ENCODE assay signal across 8 cellular contexts in the genomic region with DNA sequence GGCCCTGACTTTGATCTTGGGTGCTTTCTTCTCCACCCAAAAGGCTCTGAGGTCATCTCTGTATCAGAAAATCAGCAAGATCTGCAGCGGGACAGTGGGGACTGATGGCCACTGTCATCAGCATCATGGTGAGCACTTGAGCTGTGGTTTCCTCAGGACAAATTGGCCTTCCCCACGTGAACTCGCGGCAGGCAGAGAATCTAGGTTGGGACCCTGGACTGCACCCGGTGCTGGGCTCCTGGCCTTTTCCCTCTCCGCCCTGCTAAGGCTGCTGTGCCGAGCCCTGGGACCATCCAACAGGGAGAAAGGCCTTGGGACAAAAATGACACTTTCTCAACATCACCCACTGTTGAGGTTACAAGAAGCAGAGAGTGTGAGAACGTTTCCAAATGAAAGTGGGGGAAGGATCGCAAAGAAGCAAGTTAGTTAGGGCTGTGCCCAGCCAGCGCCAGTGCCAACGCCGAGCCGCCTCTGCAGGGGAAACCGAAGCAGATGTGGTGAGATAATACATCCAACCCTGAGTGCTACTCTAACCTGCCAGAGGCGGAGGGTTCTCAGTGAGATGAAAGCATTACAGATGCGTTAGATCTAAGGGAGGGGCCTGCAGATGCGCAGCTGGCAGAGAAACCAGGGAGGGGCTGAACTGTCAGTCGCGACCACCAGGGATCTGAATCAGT. TPM values are rescaled to one million over a fixed set of nuclear protein-coding genes. Genes with fewer than 3 reads are reported as not detected.
DNase-seq lines count a peak whose midpoint lies in the region; ATAC-seq and TF ChIP-seq lines count a peak whose summit lies in the region.

No MANE protein-coding gene starts in this region.

- peaks cover 40% of the 10 kb centered on the region for H3K4me1 ChIP-seq in DND-41 (ENCODE audit: insufficient read depth, low read length)

- peaks cover 40% of the 10 kb centered on the region for H3K4me1 Mint-ChIP-seq in activated T-helper 1 cell treated with anti-CD3 and anti-CD28 coated beads, Interleukin-12 subunit alpha, Interleukin-12 subunit beta, Interleukin-2, Interleukin-4 antibody, amounts not matched to agents 30 ng/mL and 10 ng/mL and 1 ng/mL, durations not matched to agents 14 hours and 24 hours and 36 hours (ENCODE audit: low read depth)

- TF ChIP-seq CTCF in DND-41 (IDR thresholded peaks at IDR 0.05; ENCODE audit: borderline replicate concordance, extremely low read depth, low read length, poor library complexity, severe bottlenecking): peak; percentile 26

- peak overlapping the region; percentile 64 for H3K4me3 Mint-ChIP-seq in activated T-helper 1 cell treated with anti-CD3 and anti-CD28 coated beads, Interleukin-12 subunit alpha, Interleukin-12 subunit beta, Interleukin-2, Interleukin-4 antibody, amounts not matched to agents 30 ng/mL and 10 ng/mL and 1 ng/mL, durations not matched to agents 14 hours and 24 hours and 36 hours

- peak; percentile 91 for DNase-seq in DND-41
- peak; percentile 8 for DNase-seq in NCI-H2029 treated with DMSO at 0.1 percent for 48 hours (lab: John Stamatoyannopoulos, UW)
- no peak for DNase-seq in activated T-helper 1 cell treated with anti-CD3 and anti-CD28 coated beads, Interleukin-12 subunit alpha, Interleukin-12 subunit beta, Interleukin-2, Interleukin-4 antibody, amounts not matched to agents 30 ng/mL and 10 ng/mL and 1 ng/mL, durations not matched to agents 14 hours and 24 hours and 36 hours (ENCODE audit: low spot score)
- DNase-seq in stimulated activated CD4-positive, alpha-beta T cell treated with anti-CD3 and anti-CD28 coated beads, Interleukin-2, amount 100 ng/mL, for 4 hours (ENCODE audit: low read depth): peak; percentile 50
- no peak for DNase-seq in NK-92 treated with Interleukin-12 subunit alpha and Interleukin-12 subunit beta, amount 100 ng/mL, for 24 hours (lab: John Stamatoyannopoulos, UW)
- no peak for DNase-seq in 8988T
- no peak for DNase-seq in SHP77 (lab: John Stamatoyannopoulos, UW)

- peaks cover 10% of the 10 kb centered on the region for H3K27me3 Mint-ChIP-seq in activated T-helper 1 cell treated with anti-CD3 and anti-CD28 coated beads, Interleukin-12 subunit alpha, Interleukin-12 subunit beta, Interleukin-2, Interleukin-4 antibody, amounts not matched to agents 30 ng/mL and 10 ng/mL and 1 ng/mL, durations not matched to agents 14 hours and 24 hours and 36 hours (ENCODE audit: insufficient read depth)

- no peaks in the 10 kb centered on the region for H3K36me3 Mint-ChIP-seq in activated T-helper 1 cell treated with anti-CD3 and anti-CD28 coated beads, Interleukin-12 subunit alpha, Interleukin-12 subunit beta, Interleukin-2, Interleukin-4 antibody, amounts not matched to agents 30 ng/mL and 10 ng/mL and 1 ng/mL, durations not matched to agents 14 hours and 24 hours and 36 hours (ENCODE audit: low read depth)

- H3K27ac ChIP-seq in DND-41 (ENCODE audit: low read length): peak overlapping the region; percentile 98

- H3K4me2 ChIP-seq in DND-41 (ENCODE audit: insufficient read depth, low read length): peak overlapping the region; percentile 82

- no peaks in the 10 kb centered on the region for H3K9me3 Mint-ChIP-seq in activated T-helper 1 cell treated with anti-CD3 and anti-CD28 coated beads, Interleukin-12 subunit alpha, Interleukin-12 subunit beta, Interleukin-2, Interleukin-4 antibody, amounts not matched to agents 30 ng/mL and 10 ng/mL and 1 ng/mL, durations not matched to agents 14 hours and 24 hours and 36 hours

- no peaks in the 10 kb centered on the region for H4K20me1 ChIP-seq in DND-41 (ENCODE audit: insufficient read depth, low read length)

- peak overlapping the region; percentile 73 for H3K27ac Mint-ChIP-seq in activated T-helper 1 cell treated with anti-CD3 and anti-CD28 coated beads, Interleukin-12 subunit alpha, Interleukin-12 subunit beta, Interleukin-2, Interleukin-4 antibody, amounts not matched to agents 30 ng/mL and 10 ng/mL and 1 ng/mL, durations not matched to agents 14 hours and 24 hours and 36 hours

- no peaks in the 10 kb centered on the region for H3K36me3 ChIP-seq in DND-41 (ENCODE audit: insufficient read depth, low read length)

- peak overlapping the region; percentile 77 for H3K9ac ChIP-seq in DND-41 (ENCODE audit: low read depth, low read length)

- H3K27me3 ChIP-seq in DND-41 (ENCODE audit: insufficient read depth, low read length, poor library complexity): no peaks in the 10 kb centered on the region

- ATAC-seq in DND-41 (ENCODE audit: insufficient read depth, low read depth): peak; percentile 87
- peak; percentile 7 for ATAC-seq in GM21576 (IDR thresholded peaks at IDR 0.05; ENCODE audit: unreplicated experiment)

- H3K4me3 ChIP-seq in DND-41 (ENCODE audit: low read depth in 1 of 2, low read length in 2 of 2): peak overlapping the region in 1 of 2 experiments; percentile 66; a peak in 2 of 4 replicates

- peak overlapping the region; percentile 55 for H2AFZ ChIP-seq in DND-41 (ENCODE audit: low read depth, low read length)

- intact Hi-C loops in activated T-helper 1 cell treated with anti-CD3 and anti-CD28 coated beads, Interleukin-12 subunit alpha, Interleukin-12 subunit beta, Interleukin-2, Interleukin-4 antibody, amounts not matched to agents 30 ng/mL and 10 ng/mL and 1 ng/mL, durations not matched to agents 14 hours and 24 hours and 36 hours (cut with micrococcal nuclease): loop anchor here (1.0 to 5.0 kb wide), 4 partner anchors 45 to 185 kb away; a partner anchor contains a TSS

- H3K9me3 ChIP-seq in DND-41 (ENCODE audit: insufficient read depth, low read length, severe bottlenecking): no peaks in the 10 kb centered on the region

- no peaks in the 10 kb centered on the region for H3K79me2 ChIP-seq in DND-41 (ENCODE audit: insufficient read depth, low read length)

RNA-seq across cellular contexts. Expression of a gene that starts 9.1 kb away (rescaled TPM):
- total RNA-seq in activated T-helper 1 cell treated with anti-CD3 and anti-CD28 coated beads, Interleukin-12 subunit alpha, Interleukin-12 subunit beta, Interleukin-2, Interleukin-4 antibody, amounts not matched to agents 30 ng/mL and 10 ng/mL and 1 ng/mL, durations not matched to agents 14 hours and 24 hours and 36 hours: not detected in 2 replicates

RNA-seq across cellular contexts. Expression of a gene that starts 51.8 kb away (rescaled TPM):
- total RNA-seq in activated T-helper 1 cell treated with anti-CD3 and anti-CD28 coated beads, Interleukin-12 subunit alpha, Interleukin-12 subunit beta, Interleukin-2, Interleukin-4 antibody, amounts not matched to agents 30 ng/mL and 10 ng/mL and 1 ng/mL, durations not matched to agents 14 hours and 24 hours and 36 hours: 31.8 and 33.8 TPM in 2 replicates

Comparison
In these comparisons a context has a peak if more than half of its experiments do, and no peak if none do; other contexts are left out.
1. DNase-seq: peak in DND-41 (single experiment), NCI-H2029 treated with DMSO at 0.1 percent for 48 hours (single experiment) and stimulated activated CD4-positive, alpha-beta T cell treated with anti-CD3 and anti-CD28 coated beads, Interleukin-2, amount 100 ng/mL, for 4 hours (single experiment); none in activated T-helper 1 cell treated with anti-CD3 and anti-CD28 coated beads, Interleukin-12 subunit alpha, Interleukin-12 subunit beta, Interleukin-2, Interleukin-4 antibody, amounts not matched to agents 30 ng/mL and 10 ng/mL and 1 ng/mL, durations not matched to agents 14 hours and 24 hours and 36 hours (single experiment), NK-92 treated with Interleukin-12 subunit alpha and Interleukin-12 subunit beta, amount 100 ng/mL, for 24 hours (single experiment), 8988T (single experiment) and SHP77 (0 of 2).